10 cellular contexts compared by ENCODE assay signal in the genomic region with DNA sequence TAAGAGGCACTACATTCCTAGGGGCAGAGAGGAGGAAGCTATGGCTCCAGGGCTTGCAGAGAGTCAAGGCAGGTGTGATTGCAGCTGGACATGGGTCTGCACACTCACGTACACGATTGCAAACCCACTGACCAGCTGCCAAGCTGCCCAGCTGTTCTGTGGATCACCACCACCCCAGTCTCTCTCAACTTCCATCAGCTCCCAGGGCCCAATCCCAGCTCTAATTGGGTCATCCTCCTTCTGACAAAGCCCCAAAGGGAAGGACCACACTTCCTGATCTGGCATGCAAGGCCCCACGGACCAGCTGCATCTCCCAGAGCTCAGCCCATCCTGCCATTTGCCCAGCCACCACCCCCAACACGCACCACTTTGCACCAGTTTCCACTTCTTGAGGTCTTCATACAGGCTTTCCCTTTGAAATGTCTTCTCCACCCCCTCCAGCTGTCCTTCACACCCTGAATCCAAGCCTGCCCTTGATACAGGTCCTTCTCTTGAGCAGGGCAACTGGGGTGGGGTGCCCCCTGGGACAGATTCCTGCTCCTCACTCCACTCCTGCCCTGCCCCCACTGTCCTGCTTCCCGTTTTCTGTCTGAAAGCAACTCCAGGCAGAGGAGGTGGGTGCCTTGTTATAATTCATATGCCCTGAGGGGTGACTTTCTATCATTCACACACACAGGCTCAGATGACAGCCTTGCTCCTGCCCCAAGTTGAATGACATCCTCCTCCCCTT.
A peak's percentile ranks its signal among the peaks of the same experiment; 100 is the strongest.
DNase-seq lines count a peak whose midpoint lies in the region; ATAC-seq, FAIRE-seq and TF ChIP-seq lines count a peak whose summit lies in the region.
"Had no signal": no experiment of that assay in that cellular context is flagged by ENCODE, and none has a peak within 500 bp of the region (broad histone marks: within the 10 kb centered on the region; RNA-seq: fewer than 3 reads in every experiment).

No MANE protein-coding gene starts in this region.

- H3K27me3 ChIP-seq in BLaER1 treated with 17β-estradiol and CSF1 and Interleukin-3, amounts not matched to agents 10 nM and 100 nM, result peaks cover 0 to 3% (median 0%) of the 10 kb centered on the region in 11 experiments; a peak in 1 of 22 replicates
- H3K27me3 ChIP-seq in esophagus muscularis mucosa (no peaks in the 10 kb centered on the region), small intestine (ENCODE audit: control insufficient read depth in 2 of 2, insufficient read depth in 2 of 2, low read length in 2 of 2) (peaks cover 0 to 3% of the 10 kb centered on the region in 2 donors)

- FAIRE-seq in small intestine (lab: Jason Lieb, UNC), result no peak

- H3K27me3 Mint-ChIP-seq in activated naive CD8-positive, alpha-beta T cell treated with anti-CD3 and anti-CD28 coated beads, Interleukin-2, amount 50 U/mL, for 24 hours, result no peaks in the 10 kb centered on the region
- H3K27me3 Mint-ChIP-seq in neural crest cell (ENCODE audit: low read depth), result peaks cover 39% of the 10 kb centered on the region

- peak overlapping the region; percentile 85 to 100 (median 98) for H3K4me2 ChIP-seq in BLaER1 treated with 17β-estradiol and CSF1 and Interleukin-3, amounts not matched to agents 10 nM and 100 nM

- H3K4me1 Mint-ChIP-seq in activated naive CD8-positive, alpha-beta T cell treated with anti-CD3 and anti-CD28 coated beads, Interleukin-2, amount 50 U/mL, for 24 hours, result peaks cover 85% of the 10 kb centered on the region
- H3K4me1 Mint-ChIP-seq in neural crest cell, result peaks cover 20% of the 10 kb centered on the region

- peaks cover 26% of the 10 kb centered on the region for H3K36me3 Mint-ChIP-seq in activated naive CD8-positive, alpha-beta T cell treated with anti-CD3 and anti-CD28 coated beads, Interleukin-2, amount 50 U/mL, for 24 hours (ENCODE audit: low read depth)
- no peaks in the 10 kb centered on the region for H3K36me3 Mint-ChIP-seq in neural crest cell (ENCODE audit: low read depth)

- no peak for TF ChIP-seq POLR2A in esophagus muscularis mucosa (IDR thresholded peaks at IDR 0.05; ENCODE audit: low read depth)

- peaks cover 61 to 91% (median 86%) of the 10 kb centered on the region in 10 experiments for H3K4me1 ChIP-seq in BLaER1 treated with 17β-estradiol and CSF1 and Interleukin-3, amounts not matched to agents 10 nM and 100 nM
- no peaks in the 10 kb centered on the region for H3K4me1 ChIP-seq in HEK293 (ENCODE audit: control insufficient read depth, insufficient read depth, low read length)
- H3K4me1 ChIP-seq in esophagus muscularis mucosa, result peaks cover 14 to 38% (median 32%) of the 10 kb centered on the region in 4 donors
- no peaks in the 10 kb centered on the region for H3K4me1 ChIP-seq in small intestine (ENCODE audit: control insufficient read depth in 2 of 2, insufficient read depth in 1 of 2, low read depth in 1 of 2, low read length in 1 of 2)

- no peak for ATAC-seq in activated naive CD8-positive, alpha-beta T cell treated with anti-CD3 and anti-CD28 coated beads, Interleukin-2, amount 50 U/mL, for 24 hours

- H3K4me3 Mint-ChIP-seq in activated naive CD8-positive, alpha-beta T cell treated with anti-CD3 and anti-CD28 coated beads, Interleukin-2, amount 50 U/mL, for 24 hours, result no peak overlapping the region
- H3K4me3 Mint-ChIP-seq in neural crest cell, result peak overlapping the region; percentile 82

- no peak for TF ChIP-seq EP300 in esophagus muscularis mucosa (IDR thresholded peaks at IDR 0.05)

- 86% methylated on average over 5 of the region's 5 CpGs for WGBS in esophagus muscularis mucosa
- WGBS in small intestine, 3 donors, result 78 to 89% (median 84%) methylated on average over 5 of the region's 5 CpGs

- peaks cover 0 to 27% (median 10%) of the 10 kb centered on the region in 11 experiments; a peak in 7 of 22 replicates for H4K20me1 ChIP-seq in BLaER1 treated with 17β-estradiol and CSF1 and Interleukin-3, amounts not matched to agents 10 nM and 100 nM

- TF ChIP-seq CTCF in HEK293 (tag by site-specific recombination; IDR thresholded peaks at IDR 0.05), result no peak
- TF ChIP-seq CTCF in neural crest cell (conservative IDR thresholded peaks at IDR 0.05), result no peak
- no peak for TF ChIP-seq CTCF in esophagus muscularis mucosa (IDR thresholded peaks at IDR 0.05)

- no peaks in the 10 kb centered on the region for H3K9me3 Mint-ChIP-seq in activated naive CD8-positive, alpha-beta T cell treated with anti-CD3 and anti-CD28 coated beads, Interleukin-2, amount 50 U/mL, for 24 hours
- no peaks in the 10 kb centered on the region for H3K9me3 Mint-ChIP-seq in neural crest cell

- no peak for DNase-seq in activated naive CD8-positive, alpha-beta T cell treated with anti-CD3 and anti-CD28 coated beads, Interleukin-2, amount 50 U/mL, for 24 hours
- DNase-seq in neural crest cell (ENCODE audit: low read depth, low spot score) (no peak), superior temporal gyrus (ENCODE audit: extremely low spot score) (no peak), NCI-H345 treated with DMSO at 0.1 percent for 48 hours (lab: John Stamatoyannopoulos, UW; ENCODE audit: unreplicated experiment) (no peak), esophagus muscularis mucosa (ENCODE audit: extremely low spot score) (no peak), small intestine (no peak)
- DNase-seq: activated CD4-positive, alpha-beta T cell treated with anti-CD3 and anti-CD28 coated beads for 1 hour; islet precursor cell had no signal

- peak overlapping the region in 9 of 11 experiments; percentile 77 to 93 (median 84); a peak in 15 of 22 replicates for H3K27ac ChIP-seq in BLaER1 treated with 17β-estradiol and CSF1 and Interleukin-3, amounts not matched to agents 10 nM and 100 nM
- H3K27ac ChIP-seq in HEK293 (ENCODE audit: extremely low read depth, low read depth, low read length), result no peak overlapping the region
- H3K27ac ChIP-seq in esophagus muscularis mucosa (replicated peaks in 1 of 4), result peak overlapping the region in 2 of 4 donors; percentile 91 to 96
- no peak overlapping the region for H3K27ac ChIP-seq in small intestine (ENCODE audit: low read depth in 1 of 2, low read length in 1 of 2)

- H3K27ac Mint-ChIP-seq in activated naive CD8-positive, alpha-beta T cell treated with anti-CD3 and anti-CD28 coated beads, Interleukin-2, amount 50 U/mL, for 24 hours, result peak overlapping the region; percentile 53
- H3K27ac Mint-ChIP-seq in neural crest cell (ENCODE audit: unreplicated experiment), result no peak overlapping the region

- intact Hi-C loops in esophagus muscularis mucosa (cut with DNase I), result no loop called here

- no peaks in the 10 kb centered on the region for H3K9me3 ChIP-seq in BLaER1 treated with 17β-estradiol and CSF1 and Interleukin-3, amounts not matched to agents 10 nM and 100 nM (replicated peaks in 1 of 11)
- no peaks in the 10 kb centered on the region for H3K9me3 ChIP-seq in HEK293 (ENCODE audit: control insufficient read depth, insufficient read depth, low read depth, low read length)
- H3K9me3 ChIP-seq in esophagus muscularis mucosa, result no peaks in the 10 kb centered on the region
- no peaks in the 10 kb centered on the region for H3K9me3 ChIP-seq in small intestine (ENCODE audit: control insufficient read depth, low read depth)

- POLR2A ChIA-PET in HEK293 (lab: Yijun Ruan, JAX), result interaction anchor here (1.4 kb wide), 1 partner anchor 17 kb away, joined by 5 read pairs; no protein-coding TSS in a partner anchor

- CTCF ChIA-PET in HEK293 (lab: Yijun Ruan, JAX), result interaction anchor here (0.6 to 1.5 kb wide), 3 partner anchors 10 to 110 kb away, joined by 3 to 5 read pairs (median 4); no protein-coding TSS in a partner anchor

- peak overlapping the region in 7 of 11 experiments; percentile 22 to 92 (median 85); a peak in 10 of 22 replicates for H3K9ac ChIP-seq in BLaER1 treated with 17β-estradiol and CSF1 and Interleukin-3, amounts not matched to agents 10 nM and 100 nM

- peak overlapping the region in 2 of 10 experiments; percentile 1 to 92; a peak in 2 of 20 replicates for H3K4me3 ChIP-seq in BLaER1 treated with 17β-estradiol and CSF1 and Interleukin-3, amounts not matched to agents 10 nM and 100 nM
- H3K4me3 ChIP-seq in HEK293 (ENCODE audit: low read depth, low read length) (no peak overlapping the region), esophagus muscularis mucosa (no peak overlapping the region), small intestine (ENCODE audit: low read depth in 1 of 2, low read length in 2 of 2) (no peak overlapping the region)

- H3K36me3 ChIP-seq in BLaER1 treated with 17β-estradiol and CSF1 and Interleukin-3, amounts not matched to agents 10 nM and 100 nM, result 0 out of 22 replicates have a peak, but pooled peaks cover 0 to 5% (median 0%) of the 10 kb centered on the region in 11 experiments
- H3K36me3 ChIP-seq in HEK293 (ENCODE audit: control insufficient read depth in 2 of 2, insufficient read depth in 1 of 2, low read length in 2 of 2), result no peaks in the 10 kb centered on the region
- no peaks in the 10 kb centered on the region for H3K36me3 ChIP-seq in esophagus muscularis mucosa
- no peaks in the 10 kb centered on the region for H3K36me3 ChIP-seq in small intestine (ENCODE audit: control insufficient read depth in 2 of 2, insufficient read depth in 2 of 2, low read length in 2 of 2)

TF ChIP-seq in HEK293, 187 proteins besides CTCF, POLR2A, EP300 and RAD21:
- peak; percentile 47 for TF ChIP-seq ZNF341 (tag by site-specific recombination; IDR thresholded peaks at IDR 0.05; ENCODE audit: low read depth)
- TF ChIP-seq ZNF600 (tag by site-specific recombination; IDR thresholded peaks at IDR 0.05), result 0 out of 2 replicates have a peak, but pooled peaks have one; percentile 9
- TF ChIP-seq, protein P1, sequence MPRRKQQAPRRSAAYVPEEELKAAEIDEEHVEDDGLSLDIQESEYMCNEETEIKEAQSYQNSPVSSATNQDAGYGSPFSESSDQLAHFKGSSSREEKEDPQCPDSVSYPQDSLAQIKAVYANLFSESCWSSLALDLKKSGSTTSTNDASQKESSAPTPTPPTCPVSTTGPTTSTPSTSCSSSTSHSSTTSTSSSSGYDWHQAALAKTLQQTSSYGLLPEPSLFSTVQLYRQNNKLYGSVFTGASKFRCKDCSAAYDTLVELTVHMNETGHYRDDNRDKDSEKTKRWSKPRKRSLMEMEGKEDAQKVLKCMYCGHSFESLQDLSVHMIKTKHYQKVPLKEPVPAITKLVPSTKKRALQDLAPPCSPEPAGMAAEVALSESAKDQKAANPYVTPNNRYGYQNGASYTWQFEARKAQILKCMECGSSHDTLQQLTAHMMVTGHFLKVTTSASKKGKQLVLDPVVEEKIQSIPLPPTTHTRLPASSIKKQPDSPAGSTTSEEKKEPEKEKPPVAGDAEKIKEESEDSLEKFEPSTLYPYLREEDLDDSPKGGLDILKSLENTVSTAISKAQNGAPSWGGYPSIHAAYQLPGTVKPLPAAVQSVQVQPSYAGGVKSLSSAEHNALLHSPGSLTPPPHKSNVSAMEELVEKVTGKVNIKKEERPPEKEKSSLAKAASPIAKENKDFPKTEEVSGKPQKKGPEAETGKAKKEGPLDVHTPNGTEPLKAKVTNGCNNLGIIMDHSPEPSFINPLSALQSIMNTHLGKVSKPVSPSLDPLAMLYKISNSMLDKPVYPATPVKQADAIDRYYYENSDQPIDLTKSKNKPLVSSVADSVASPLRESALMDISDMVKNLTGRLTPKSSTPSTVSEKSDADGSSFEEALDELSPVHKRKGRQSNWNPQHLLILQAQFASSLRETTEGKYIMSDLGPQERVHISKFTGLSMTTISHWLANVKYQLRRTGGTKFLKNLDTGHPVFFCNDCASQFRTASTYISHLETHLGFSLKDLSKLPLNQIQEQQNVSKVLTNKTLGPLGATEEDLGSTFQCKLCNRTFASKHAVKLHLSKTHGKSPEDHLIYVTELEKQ (tag by site-specific recombination; IDR thresholded peaks at IDR 0.05; ENCODE audit: borderline replicate concordance), result no peak

Comparison
In these comparisons a context has a peak if more than half of its experiments do, and no peak if none do; other contexts are left out.
1. H3K27ac ChIP-seq: peak in BLaER1 treated with 17β-estradiol and CSF1 and Interleukin-3, amounts not matched to agents 10 nM and 100 nM (9 of 11); none in HEK293 (single experiment) and small intestine (0 of 2).